1 cellular context compared by ENCODE assay signal in genomic region chr1:76379506-76379905, GRCh38.
TF ChIP-seq lines count a peak whose summit lies in the region.

No MANE protein-coding gene starts in this region.

TF ChIP-seq in GM23338, 12 proteins besides CTCF, POLR2A, EP300 and RAD21 (continued from another document):
- TF ChIP-seq REST (IDR thresholded peaks at IDR 0.05; ENCODE audit: unreplicated experiment) (no peak), ZNF462 (CRISPR knock-in tag; IDR thresholded peaks at IDR 0.05) (no peak), STAT1 (IDR thresholded peaks at IDR 0.05; ENCODE audit: unreplicated experiment) (no peak), CREB1 (CRISPR knock-in tag; IDR thresholded peaks at IDR 0.05; ENCODE audit: low read depth) (no peak), JUNB (IDR thresholded peaks at IDR 0.05; ENCODE audit: unreplicated experiment) (no peak)
